ENCODE assay signal across 15 cellular contexts in genomic region chr9:81416476-81417298, GRCh38.
DNase-seq lines count a peak whose midpoint lies in the region; ATAC-seq and TF ChIP-seq lines count a peak whose summit lies in the region.
"Had no signal": no experiment of that assay in that cellular context is flagged by ENCODE, and none has a peak within 500 bp of the region (broad histone marks: within the 10 kb centered on the region; RNA-seq: fewer than 3 reads in every experiment).

No MANE protein-coding gene starts in this region.

- H4K91ac ChIP-seq in mesenchymal stem cell (ENCODE audit: low read length), result no peak overlapping the region

- H3K4me3 ChIP-seq in heart right ventricle, result no peak overlapping the region
- H3K4me3 ChIP-seq in SJCRH30, result peak overlapping the region; percentile 25
- H3K4me3 ChIP-seq in mesenchymal stem cell (ENCODE audit: insufficient read depth in 1 of 2, low read depth in 1 of 2, low read length in 2 of 2), result no peak overlapping the region
- no peak overlapping the region for H3K4me3 ChIP-seq in uterus

- H3K9ac ChIP-seq in mesenchymal stem cell (ENCODE audit: low read length), result no peak overlapping the region

- H3K18ac ChIP-seq in mesenchymal stem cell (ENCODE audit: low read depth in 1 of 2, low read length in 2 of 2), result peak overlapping the region in 1 of 2 experiments; percentile 2

- peak overlapping the region in 1 of 10 donors; percentile 12 for H3K27ac ChIP-seq in heart right ventricle
- peak overlapping the region; percentile 65 for H3K27ac ChIP-seq in SJCRH30
- H3K27ac ChIP-seq in mesenchymal stem cell (ENCODE audit: low read length, poor library complexity, severe bottlenecking), result no peak overlapping the region
- H3K27ac ChIP-seq in uterus, result peak overlapping the region; percentile 11 to 37
- H3K27ac ChIP-seq: epithelial cell of prostate had no signal

- H3K14ac ChIP-seq in mesenchymal stem cell (ENCODE audit: low read length in 2 of 2), result no peak overlapping the region

- TF ChIP-seq POLR2A in uterus (IDR thresholded peaks at IDR 0.05), result no peak

- H3K79me1 ChIP-seq in mesenchymal stem cell (replicated peaks; ENCODE audit: low read length, poor library complexity, severe bottlenecking), result no peaks in the 10 kb centered on the region

- ATAC-seq in heart right ventricle, result peak in 7 of 8 donors; percentile 35 to 55 (median 45)

- intact Hi-C loops in heart right ventricle (cut with DNase I) (no loop called here), cardiac septum (cut with DNase I) (no loop called here), uterus (cut with DNase I; ENCODE audit: low total_unique reads) (no loop called here)

- DNase-seq in heart right ventricle, result no peak
- no peak for DNase-seq in cardiac septum (ENCODE audit: low spot score)
- DNase-seq in SJCRH30, result peak; percentile 59 to 82
- peak; percentile 37 for DNase-seq in mesenchymal stem cell
- DNase-seq in uterus, result no peak
- no peak for DNase-seq in COR-L47 (lab: John Stamatoyannopoulos, UW)
- DNase-seq in GM19238 (ENCODE audit: insufficient read length, low spot score), result no peak
- DNase-seq in NCI-H1930 (lab: John Stamatoyannopoulos, UW), result no peak
- DNase-seq: activated CD8-positive, alpha-beta memory T cell treated with anti-CD3 and anti-CD28 coated beads for 24 hours; AML-193; caudate nucleus; hippocampal formation; NCI-H1048; stimulated activated CD4-positive, alpha-beta T cell treated with anti-CD3 and anti-CD28 coated beads, Interleukin-1b, Interleukin-23, amount 100 ng/mL, for 48 hours had no signal

- H3K9me3 ChIP-seq in heart right ventricle (peaks cover 0 to 20% (median 8%) of the 10 kb centered on the region in 11 donors), SJCRH30 (replicated peaks) (peaks cover 18% of the 10 kb centered on the region; the same call in 1 of the 2 replicates), mesenchymal stem cell (ENCODE audit: control insufficient read depth, low read length) (peaks cover 29% of the 10 kb centered on the region), uterus (no peaks in the 10 kb centered on the region)

- no peak overlapping the region for H3K23ac ChIP-seq in mesenchymal stem cell (ENCODE audit: low read length in 2 of 2)

- no peak overlapping the region for H3K4me2 ChIP-seq in mesenchymal stem cell (ENCODE audit: low read length, poor library complexity, severe bottlenecking)

- H3K4me1 ChIP-seq in heart right ventricle (peaks cover 0 to 28% (median 11%) of the 10 kb centered on the region in 9 donors), SJCRH30 (peaks cover 27% of the 10 kb centered on the region), mesenchymal stem cell (ENCODE audit: control insufficient read depth, insufficient read depth, low read depth, low read length) (no peaks in the 10 kb centered on the region), uterus (no peaks in the 10 kb centered on the region)

- H2BK120ac ChIP-seq in mesenchymal stem cell (ENCODE audit: low read depth, low read length), result peak overlapping the region; percentile 2

- H2BK5ac ChIP-seq in mesenchymal stem cell (ENCODE audit: low read depth, low read length, poor library complexity, severe bottlenecking), result no peak overlapping the region

- 48 to 59% methylated on average over 7 of the region's 7 CpGs for WGBS in heart right ventricle, 2 donors
- 90% methylated on average over 7 of the region's 7 CpGs for WGBS in mesenchymal stem cell

- H3K27me3 ChIP-seq in heart right ventricle (no peaks in the 10 kb centered on the region), SJCRH30 (no peaks in the 10 kb centered on the region), mesenchymal stem cell (ENCODE audit: control insufficient read depth in 1 of 2, insufficient read depth in 1 of 2, low read length in 2 of 2) (no peaks in the 10 kb centered on the region), uterus (no peaks in the 10 kb centered on the region)

- peak overlapping the region in 1 of 2 experiments; percentile 47 for H2BK12ac ChIP-seq in mesenchymal stem cell (ENCODE audit: low read length in 2 of 2)

- H2AFZ ChIP-seq in mesenchymal stem cell (ENCODE audit: low read depth, low read length), result no peak overlapping the region

- H3K36me3 ChIP-seq in heart right ventricle (no peaks in the 10 kb centered on the region), SJCRH30 (no peaks in the 10 kb centered on the region), mesenchymal stem cell (ENCODE audit: control insufficient read depth in 1 of 2, insufficient read depth in 2 of 2, low read depth in 1 of 2, low read length in 2 of 2) (no peaks in the 10 kb centered on the region), uterus (no peaks in the 10 kb centered on the region)

- H4K8ac ChIP-seq in mesenchymal stem cell (ENCODE audit: low read length), result no peak overlapping the region

- H3K4ac ChIP-seq in mesenchymal stem cell (ENCODE audit: low read depth in 1 of 2, low read length in 2 of 2), result no peak overlapping the region

- H2AK5ac ChIP-seq in mesenchymal stem cell (ENCODE audit: low read length, severe bottlenecking), result no peak overlapping the region

- TF ChIP-seq CTCF in heart right ventricle (IDR thresholded peaks at IDR 0.05) (no peak), uterus (IDR thresholded peaks at IDR 0.05) (no peak)

- no peak overlapping the region for H2BK15ac ChIP-seq in mesenchymal stem cell (ENCODE audit: low read depth, poor library complexity, severe bottlenecking)

Comparison
In these comparisons a context has a peak if more than half of its experiments do, and no peak if none do; other contexts are left out.
1. DNase-seq: peak in SJCRH30 (2 of 2) and mesenchymal stem cell (single experiment); none in heart right ventricle (0 of 2), cardiac septum (single experiment), uterus (0 of 2), COR-L47 (single experiment), GM19238 (single experiment) and NCI-H1930 (0 of 2).